ENCODE assay signal across 12 cellular contexts in the genomic region with DNA sequence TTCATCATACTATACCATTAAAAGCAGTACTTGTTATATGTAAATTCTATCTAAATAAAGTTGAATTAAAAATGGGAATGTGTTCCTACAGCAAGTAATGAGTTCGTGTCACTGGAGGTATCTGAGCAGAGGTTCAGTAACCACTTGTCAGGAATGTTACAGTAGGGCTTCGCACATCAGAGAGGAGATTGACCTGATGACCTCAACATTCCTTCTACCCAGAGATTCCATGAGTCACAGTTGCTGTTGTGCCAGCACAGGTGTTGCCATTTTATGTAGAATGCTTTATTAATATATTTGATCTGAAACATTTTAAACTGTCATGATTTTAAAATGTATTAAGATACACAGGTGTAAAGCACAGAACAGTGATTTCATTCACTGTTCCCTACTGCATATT.
DNase-seq lines count a peak whose midpoint lies in the region; ATAC-seq, FAIRE-seq and TF ChIP-seq lines count a peak whose summit lies in the region.
"Had no signal": no experiment of that assay in that cellular context is flagged by ENCODE, and none has a peak within 500 bp of the region (broad histone marks: within the 10 kb centered on the region; RNA-seq: fewer than 3 reads in every experiment).

No MANE protein-coding gene starts in this region.

- H2BK12ac ChIP-seq in mesenchymal stem cell (ENCODE audit: low read length in 2 of 2) = no peak overlapping the region

- CTCF ChIA-PET in PC-9 (lab: Charles Lee) = no interaction called here
- CTCF ChIA-PET in endothelial cell of umbilical vein (lab: Charles Lee) = no interaction called here

- no peaks in the 10 kb centered on the region for H3K9me3 Mint-ChIP-seq in GM23338
- H3K9me3 Mint-ChIP-seq: activated B cell treated with CpG ODN at 0.5 μM for 24 hours; CD4-positive, alpha-beta memory T cell had no signal

- H3K9me1 ChIP-seq in endothelial cell of umbilical vein (replicated peaks; ENCODE audit: control insufficient read depth, extremely low read depth, insufficient read depth, low read length) = no peaks in the 10 kb centered on the region

- 27% methylated on average over 2 of the region's 2 CpGs for WGBS in mesenchymal stem cell

- H3K4me1 ChIP-seq in GM23338 (ENCODE audit: insufficient read depth) (peaks cover 3% of the 10 kb centered on the region; the same call in 1 of the 2 replicates), PC-9 (replicated peaks; ENCODE audit: insufficient read depth) (peaks cover 10% of the 10 kb centered on the region), endothelial cell of umbilical vein (ENCODE audit: control insufficient read depth, extremely low read depth, insufficient read depth, low read length) (peaks cover 6% of the 10 kb centered on the region), mesenchymal stem cell (ENCODE audit: control insufficient read depth, insufficient read depth, low read depth, low read length) (peaks cover 6% of the 10 kb centered on the region)
- H3K4me1 ChIP-seq: tibial nerve had no signal

- no TSS peak for BruUV-seq in PC-9 (replicated peaks; lab: Mats Ljungman, UMichigan)
- no TSS peak for BruUV-seq in endothelial cell of umbilical vein (replicated peaks; lab: Mats Ljungman, UMichigan)

- H3K4me1 Mint-ChIP-seq in GM23338 = peaks cover 27% of the 10 kb centered on the region
- H3K4me1 Mint-ChIP-seq: activated B cell treated with CpG ODN at 0.5 μM for 24 hours had no signal

- TF ChIP-seq CTCF in GM23338 (conservative IDR thresholded peaks at IDR 0.05; ENCODE audit: low read depth in 2 of 2) (no peak), PC-9 (conservative IDR thresholded peaks at IDR 0.05) (no peak), endothelial cell of umbilical vein (IDR thresholded peaks at IDR 0.05; ENCODE audit: extremely low read depth in 1 of 2, insufficient read depth in 1 of 2, low read depth in 1 of 2, low read length in 2 of 2) (no peak)

- H2BK120ac ChIP-seq in mesenchymal stem cell (ENCODE audit: low read depth, low read length) = no peak overlapping the region

- no peak overlapping the region for H3K23ac ChIP-seq in mesenchymal stem cell (ENCODE audit: low read length in 2 of 2)

- H3K27ac Mint-ChIP-seq in GM23338 = no peak overlapping the region; the same call in 1 of the 2 replicates
- H3K27ac Mint-ChIP-seq: activated B cell treated with CpG ODN at 0.5 μM for 24 hours had no signal

- H3K4me2 ChIP-seq in GM23338 = no peak overlapping the region
- H3K4me2 ChIP-seq in PC-9 = peak overlapping the region; percentile 24; the same call in 1 of the 2 replicates
- no peak overlapping the region for H3K4me2 ChIP-seq in endothelial cell of umbilical vein (ENCODE audit: insufficient read depth, low read length)
- no peak overlapping the region for H3K4me2 ChIP-seq in mesenchymal stem cell (ENCODE audit: low read length, poor library complexity, severe bottlenecking)

- peak; percentile 4 for FAIRE-seq in endothelial cell of umbilical vein (lab: Jason Lieb, UNC)
- FAIRE-seq: colon had no signal

- H3F3A ChIP-seq in GM23338 (replicated peaks; ENCODE audit: low read depth) (no peaks in the 10 kb centered on the region), PC-9 (ENCODE audit: insufficient read depth, low read depth) (peaks cover 6% of the 10 kb centered on the region; the same call in 1 of the 2 replicates)

- H3K79me2 ChIP-seq in GM23338 (replicated peaks; ENCODE audit: insufficient read depth) (no peaks in the 10 kb centered on the region), PC-9 (ENCODE audit: low read depth) (no peaks in the 10 kb centered on the region), endothelial cell of umbilical vein (ENCODE audit: control insufficient read depth, insufficient read depth, low read length) (no peaks in the 10 kb centered on the region)

- no peak overlapping the region for H3K18ac ChIP-seq in mesenchymal stem cell (ENCODE audit: low read depth in 1 of 2, low read length in 2 of 2)

- H4K8ac ChIP-seq in mesenchymal stem cell (ENCODE audit: low read length) = no peak overlapping the region

- H2BK15ac ChIP-seq in mesenchymal stem cell (ENCODE audit: low read depth, poor library complexity, severe bottlenecking) = no peak overlapping the region

- ATAC-seq in GM23338 (peak; percentile 95), HG03108 (IDR thresholded peaks at IDR 0.05; ENCODE audit: unreplicated experiment) (no peak), GM21360 (IDR thresholded peaks at IDR 0.05; ENCODE audit: unreplicated experiment) (no peak)

- H3K36me3 ChIP-seq in GM23338 (ENCODE audit: insufficient read depth) = no peaks in the 10 kb centered on the region
- H3K36me3 ChIP-seq in PC-9 (ENCODE audit: low read depth) = 0 out of 2 replicates have a peak, but pooled peaks cover 10% of the 10 kb centered on the region
- no peaks in the 10 kb centered on the region for H3K36me3 ChIP-seq in endothelial cell of umbilical vein (ENCODE audit: control insufficient read depth in 2 of 2, extremely low read depth in 1 of 2, insufficient read depth in 2 of 2, low read length in 2 of 2)
- H3K36me3 ChIP-seq in mesenchymal stem cell (ENCODE audit: control insufficient read depth in 1 of 2, insufficient read depth in 2 of 2, low read depth in 1 of 2, low read length in 2 of 2) = peaks cover 0 to 56% of the 10 kb centered on the region in 2 experiments

- H3K27me3 Mint-ChIP-seq in GM23338 (ENCODE audit: insufficient read depth, low read depth, poor library complexity) = no peaks in the 10 kb centered on the region
- H3K27me3 Mint-ChIP-seq: activated B cell treated with CpG ODN at 0.5 μM for 24 hours; CD4-positive, alpha-beta memory T cell had no signal

- no peak overlapping the region for H4K91ac ChIP-seq in mesenchymal stem cell (ENCODE audit: low read length)

- no peak overlapping the region for H2AK5ac ChIP-seq in mesenchymal stem cell (ENCODE audit: low read length, severe bottlenecking)

- H3K4me3 ChIP-seq in GM23338 (no peak overlapping the region), PC-9 (no peak overlapping the region), endothelial cell of umbilical vein (replicated peaks in 1 of 3; ENCODE audit: insufficient read depth in 1 of 3, low read depth in 1 of 3, low read length in 3 of 3) (no peak overlapping the region), mesenchymal stem cell (ENCODE audit: insufficient read depth in 1 of 2, low read depth in 1 of 2, low read length in 2 of 2) (no peak overlapping the region)
- H3K4me3 ChIP-seq: tibial nerve had no signal

- intact Hi-C loops in PC-9 (cut with micrococcal nuclease; ENCODE audit: unreplicated experiment) (loop anchor here (2.0 to 10.0 kb wide), 2 partner anchors 60 to 142 kb away; partner anchors contain the start of genes NR4A3 and STX17), endothelial cell of umbilical vein (cut with micrococcal nuclease) (no loop called here)

- H3K9ac ChIP-seq in endothelial cell of umbilical vein (replicated peaks; ENCODE audit: extremely low read depth, insufficient read depth, low read length) (no peak overlapping the region), mesenchymal stem cell (ENCODE audit: low read length) (no peak overlapping the region)

- H3K4me3 Mint-ChIP-seq in GM23338 = no peak overlapping the region
- H3K4me3 Mint-ChIP-seq: activated B cell treated with CpG ODN at 0.5 μM for 24 hours; CD4-positive, alpha-beta memory T cell had no signal

- H3K79me1 ChIP-seq in mesenchymal stem cell (replicated peaks; ENCODE audit: low read length, poor library complexity, severe bottlenecking) = peaks cover 2% of the 10 kb centered on the region

- H3K27ac ChIP-seq in GM23338 (ENCODE audit: low read depth) (no peak overlapping the region), PC-9 (peak overlapping the region; percentile 13; the same call in 1 of the 2 replicates), endothelial cell of umbilical vein (ENCODE audit: insufficient read depth, low read depth, low read length) (no peak overlapping the region), mesenchymal stem cell (ENCODE audit: low read length, poor library complexity, severe bottlenecking) (no peak overlapping the region)
- H3K27ac ChIP-seq: tibial nerve had no signal

- no peak overlapping the region for H2BK5ac ChIP-seq in mesenchymal stem cell (ENCODE audit: low read depth, low read length, poor library complexity, severe bottlenecking)

- H3K14ac ChIP-seq in mesenchymal stem cell (ENCODE audit: low read length in 2 of 2) = no peak overlapping the region

- H3K9me3 ChIP-seq in PC-9 (ENCODE audit: insufficient read depth, low read depth) (no peaks in the 10 kb centered on the region), endothelial cell of umbilical vein (replicated peaks; ENCODE audit: control insufficient read depth, insufficient read depth, low read length) (no peaks in the 10 kb centered on the region), mesenchymal stem cell (ENCODE audit: control insufficient read depth, low read length) (no peaks in the 10 kb centered on the region)
- H3K9me3 ChIP-seq: tibial nerve had no signal

- DNase-seq in GM23338 (ENCODE audit: low spot score) = peak; percentile 76
- DNase-seq in PC-9 = peak; percentile 44 to 84
- DNase-seq in endothelial cell of umbilical vein (ENCODE audit: low read depth, low spot score) = peak; percentile 52
- peak; percentile 38 for DNase-seq in mesenchymal stem cell
- DNase-seq in NOMO-1 (lab: John Stamatoyannopoulos, UW; ENCODE audit: unreplicated experiment in 2 of 2) = no peak
- DNase-seq in activated naive CD4-positive, alpha-beta T cell (lab: John Stamatoyannopoulos, UW) = no peak
- DNase-seq: activated B cell treated with CpG ODN at 0.5 μM for 24 hours; CD4-positive, alpha-beta memory T cell had no signal

- H3K27me3 ChIP-seq in GM23338 (ENCODE audit: insufficient read depth) (no peaks in the 10 kb centered on the region), PC-9 (ENCODE audit: insufficient read depth, low read depth) (no peaks in the 10 kb centered on the region), endothelial cell of umbilical vein (ENCODE audit: control insufficient read depth in 2 of 2, insufficient read depth in 2 of 2, low read length in 2 of 2) (no peaks in the 10 kb centered on the region), mesenchymal stem cell (ENCODE audit: control insufficient read depth in 1 of 2, insufficient read depth in 1 of 2, low read length in 2 of 2) (no peaks in the 10 kb centered on the region)
- H3K27me3 ChIP-seq: tibial nerve had no signal

- no peak overlapping the region for H2AFZ ChIP-seq in GM23338
- no peak overlapping the region for H2AFZ ChIP-seq in PC-9
- no peak overlapping the region for H2AFZ ChIP-seq in endothelial cell of umbilical vein (ENCODE audit: low read depth, low read length)
- no peak overlapping the region for H2AFZ ChIP-seq in mesenchymal stem cell (ENCODE audit: low read depth, low read length)

- no peaks in the 10 kb centered on the region for H3K9me2 ChIP-seq in GM23338 (ENCODE audit: insufficient read depth)
- no peaks in the 10 kb centered on the region for H3K9me2 ChIP-seq in PC-9 (ENCODE audit: insufficient read depth)

- no peaks in the 10 kb centered on the region for H3K36me3 Mint-ChIP-seq in GM23338 (ENCODE audit: low read depth)

- no peak overlapping the region for H3K4ac ChIP-seq in mesenchymal stem cell (ENCODE audit: low read depth in 1 of 2, low read length in 2 of 2)

- no peaks in the 10 kb centered on the region for H4K20me1 ChIP-seq in GM23338 (replicated peaks; ENCODE audit: insufficient read depth)
- no peaks in the 10 kb centered on the region for H4K20me1 ChIP-seq in PC-9 (ENCODE audit: insufficient read depth)
- no peaks in the 10 kb centered on the region for H4K20me1 ChIP-seq in endothelial cell of umbilical vein (replicated peaks; ENCODE audit: control insufficient read depth, extremely low read depth, insufficient read depth, low read length)

- POLR2A ChIA-PET in PC-9 (lab: Charles Lee; ENCODE audit: unreplicated experiment) (no interaction called here), endothelial cell of umbilical vein (lab: Charles Lee) (no interaction called here)

- dilution Hi-C loops in endothelial cell of umbilical vein (cut with MboI; ENCODE audit: extremely low pct_ligation_motif_present, low sequenced_read_pairs) = no loop called here

- no peak for TF ChIP-seq POLR2A in endothelial cell of umbilical vein (IDR thresholded peaks at IDR 0.05; ENCODE audit: low read depth, low read length)

Comparison
In these comparisons a context has a peak if more than half of its experiments do, and no peak if none do; other contexts are left out.
1. DNase-seq: peak in GM23338 (single experiment), PC-9 (2 of 2), endothelial cell of umbilical vein (single experiment) and mesenchymal stem cell (single experiment); none in NOMO-1 (0 of 2) and activated naive CD4-positive, alpha-beta T cell (0 of 4).